Comparison of ENCODE assay signal across 2 cellular contexts in the genomic region with DNA sequence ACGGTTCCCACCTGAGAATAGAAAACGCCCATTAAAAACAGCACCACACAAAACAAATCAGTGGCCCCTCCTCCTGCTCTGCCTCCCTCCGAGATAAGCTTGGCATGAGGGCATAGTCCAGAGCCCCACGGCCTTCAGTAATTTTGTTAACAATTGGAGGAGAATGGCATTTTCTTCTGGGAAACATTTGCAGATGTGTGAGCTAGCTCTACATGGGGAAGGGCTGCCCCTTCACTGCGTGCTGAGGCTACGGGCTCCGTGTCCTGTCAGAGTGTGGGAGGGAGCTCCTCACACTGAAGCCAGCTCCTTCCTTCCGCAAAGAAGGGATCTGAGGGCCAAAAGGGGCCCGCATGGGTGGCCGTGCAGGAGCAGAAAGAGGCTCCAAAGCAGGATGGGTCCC.
TF ChIP-seq lines count a peak whose summit lies in the region.

No MANE protein-coding gene starts in this region.

TF ChIP-seq in IMR-90, 13 proteins besides CTCF, POLR2A, EP300 and RAD21 (continued from another document):
- TF ChIP-seq MXI1 (IDR thresholded peaks at IDR 0.05; ENCODE audit: borderline replicate concordance, low read depth, low read length) (no peak), CHD1 (IDR thresholded peaks at IDR 0.05; ENCODE audit: low read depth, low read length) (no peak), RCOR1 (IDR thresholded peaks at IDR 0.05; ENCODE audit: insufficient replicate concordance, low read length) (no peak), NFE2L2 (IDR thresholded peaks at IDR 0.05; ENCODE audit: low read depth, low read length) (no peak), BHLHE40 (IDR thresholded peaks at IDR 0.05; ENCODE audit: low read depth, low read length) (no peak), RFX5 (IDR thresholded peaks at IDR 0.05; ENCODE audit: low read depth, low read length) (no peak), MAZ (IDR thresholded peaks at IDR 0.05; ENCODE audit: borderline replicate concordance, low read depth, low read length) (no peak)
- TF ChIP-seq, protein P1, sequence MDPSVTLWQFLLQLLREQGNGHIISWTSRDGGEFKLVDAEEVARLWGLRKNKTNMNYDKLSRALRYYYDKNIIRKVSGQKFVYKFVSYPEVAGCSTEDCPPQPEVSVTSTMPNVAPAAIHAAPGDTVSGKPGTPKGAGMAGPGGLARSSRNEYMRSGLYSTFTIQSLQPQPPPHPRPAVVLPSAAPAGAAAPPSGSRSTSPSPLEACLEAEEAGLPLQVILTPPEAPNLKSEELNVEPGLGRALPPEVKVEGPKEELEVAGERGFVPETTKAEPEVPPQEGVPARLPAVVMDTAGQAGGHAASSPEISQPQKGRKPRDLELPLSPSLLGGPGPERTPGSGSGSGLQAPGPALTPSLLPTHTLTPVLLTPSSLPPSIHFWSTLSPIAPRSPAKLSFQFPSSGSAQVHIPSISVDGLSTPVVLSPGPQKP (IDR thresholded peaks at IDR 0.05; ENCODE audit: borderline replicate concordance, low read depth, low read length), result no peak

TF ChIP-seq in liver, 16 proteins besides CTCF, POLR2A, EP300 and RAD21 (continued from another document):
- TF ChIP-seq HNF4G (IDR thresholded peaks at IDR 0.05), result peak; percentile 55
- peak; percentile 76 for TF ChIP-seq SP1 (IDR thresholded peaks at IDR 0.05)
- no peak for TF ChIP-seq TAF1 (conservative IDR thresholded peaks at IDR 0.05)
- no peak for TF ChIP-seq ZBTB33 (IDR thresholded peaks at IDR 0.05)
- TF ChIP-seq NR2F2 (IDR thresholded peaks at IDR 0.05), result no peak
- TF ChIP-seq JUND (IDR thresholded peaks at IDR 0.05), result no peak
- TF ChIP-seq, protein P2, sequence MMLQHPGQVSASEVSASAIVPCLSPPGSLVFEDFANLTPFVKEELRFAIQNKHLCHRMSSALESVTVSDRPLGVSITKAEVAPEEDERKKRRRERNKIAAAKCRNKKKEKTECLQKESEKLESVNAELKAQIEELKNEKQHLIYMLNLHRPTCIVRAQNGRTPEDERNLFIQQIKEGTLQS (IDR thresholded peaks at IDR 0.05), result no peak
- TF ChIP-seq EGR1 (IDR thresholded peaks at IDR 0.05; ENCODE audit: low read depth in 2 of 2), result no peak
- TF ChIP-seq RXRA (IDR thresholded peaks at IDR 0.05), result peak in 1 of 2 donors; percentile 22
- TF ChIP-seq FOXA1 (IDR thresholded peaks at IDR 0.05), result no peak
- TF ChIP-seq GABPA (IDR thresholded peaks at IDR 0.05 in 1 of 2, conservative IDR thresholded peaks at IDR 0.05 in 1 of 2), result no peak
- no peak for TF ChIP-seq FOXA2 (IDR thresholded peaks at IDR 0.05)
- TF ChIP-seq YY1 (IDR thresholded peaks at IDR 0.05), result peak; percentile 18
- no peak for TF ChIP-seq MAX (IDR thresholded peaks at IDR 0.05)
- TF ChIP-seq REST (IDR thresholded peaks at IDR 0.05), result no peak
